In the genomic region with DNA sequence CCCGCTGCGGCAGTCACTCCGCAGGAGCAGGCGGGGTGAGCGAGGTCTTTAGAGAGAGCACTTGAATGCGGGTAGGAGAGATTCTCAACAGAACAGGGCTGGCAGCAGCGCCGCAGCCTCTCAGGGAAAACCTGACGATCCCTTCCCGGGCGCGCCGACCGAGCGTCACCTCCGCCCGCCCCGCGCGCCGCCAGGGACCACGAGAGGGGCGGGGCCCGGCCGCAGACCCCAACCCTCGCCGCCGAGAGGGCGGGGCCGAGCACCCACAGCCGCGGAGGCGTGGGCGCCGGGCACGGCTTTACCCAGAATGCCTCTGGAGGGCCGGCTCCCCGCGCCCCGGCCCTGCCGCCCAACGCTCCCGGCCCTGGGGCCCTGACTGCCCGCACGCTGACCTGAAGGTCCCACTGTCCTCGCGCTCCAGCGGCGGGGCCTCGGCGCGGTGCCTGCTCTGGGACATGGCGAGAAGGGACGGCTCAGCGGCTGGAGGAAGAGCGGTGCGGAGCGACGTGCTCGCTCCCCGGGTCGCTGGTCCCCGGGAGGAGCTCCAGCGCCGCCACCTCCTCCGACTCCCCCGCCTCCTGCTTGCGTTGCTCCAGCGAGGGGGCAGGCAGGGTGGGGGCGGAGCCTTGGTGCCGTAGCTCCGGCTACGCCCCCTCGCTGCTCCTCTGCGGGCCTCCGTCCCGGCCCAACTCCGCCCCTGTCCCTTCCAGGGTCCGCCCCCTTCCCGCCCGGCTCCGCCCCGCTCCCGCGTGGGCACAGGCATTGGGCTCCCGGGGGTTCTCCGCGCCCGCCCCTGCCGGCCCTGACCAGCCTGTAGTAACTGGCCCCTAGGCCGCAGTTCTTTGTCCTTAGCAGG, we compare ENCODE assay signal across 8 cellular contexts. TPM values are rescaled to one million over a fixed set of nuclear protein-coding genes. Genes with fewer than 3 reads are reported as not detected.
DNase-seq lines count a peak whose midpoint lies in the region; ATAC-seq, FAIRE-seq and TF ChIP-seq lines count a peak whose summit lies in the region.

A gene with protein sequence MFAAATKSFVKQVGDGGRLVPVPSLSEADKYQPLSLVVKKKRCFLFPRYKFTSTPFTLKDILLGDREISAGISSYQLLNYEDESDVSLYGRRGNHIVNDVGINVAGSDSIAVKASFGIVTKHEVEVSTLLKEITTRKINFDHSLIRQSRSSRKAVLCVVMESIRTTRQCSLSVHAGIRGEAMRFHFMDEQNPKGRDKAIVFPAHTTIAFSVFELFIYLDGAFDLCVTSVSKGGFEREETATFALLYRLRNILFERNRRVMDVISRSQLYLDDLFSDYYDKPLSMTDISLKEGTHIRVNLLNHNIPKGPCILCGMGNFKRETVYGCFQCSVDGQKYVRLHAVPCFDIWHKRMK (plus strand): TSS at position 805 of the 856 bp plus-strand sequence. CDS start 2,032 bp downstream, outside the sequence.
Gene PRKRA (minus strand): TSS at position 602 of the 856 bp plus-strand sequence. CDS start 145 bp downstream, at position 457.

- WGBS in body of pancreas, 2 donors = 0% methylated on average over 2 to 91 of the region's 91 CpGs
- WGBS in sigmoid colon, 2 donors = 0 to 1% methylated on average over 91 of the region's 91 CpGs

- no peaks in the 10 kb centered on the region for H3K9me3 ChIP-seq in body of pancreas
- no peaks in the 10 kb centered on the region for H3K9me3 ChIP-seq in sigmoid colon

- TF ChIP-seq POLR2A in GM18526 (IDR thresholded peaks at IDR 0.05; ENCODE audit: extremely low read depth, insufficient read length) = peak; percentile 87
- peak; percentile 96 to 97 (median 96) for TF ChIP-seq POLR2A in body of pancreas (IDR thresholded peaks at IDR 0.05)
- peak in 1 of 2 donors; percentile 81 for TF ChIP-seq POLR2A in sigmoid colon (IDR thresholded peaks at IDR 0.05)

- ATAC-seq in HG03064 (IDR thresholded peaks at IDR 0.05; ENCODE audit: low read depth, unreplicated experiment) (peak; percentile 83), body of pancreas (peak; percentile 93)

- FAIRE-seq in TTC549 (lab: Jason Lieb, UNC) = peak; percentile 90

- intact Hi-C loops in body of pancreas (cut with DNase I) = no loop called here
- intact Hi-C loops in sigmoid colon (cut with DNase I) = loop anchor here (1.0 to 2.0 kb wide), 2 partner anchors 27 to 72 kb away; partner anchors contain the start of gene FKBP7

- H3K4me1 ChIP-seq in body of pancreas (peaks cover 25% of the 10 kb centered on the region), sigmoid colon (peaks cover 0 to 39% (median 33%) of the 10 kb centered on the region in 4 donors)

- peak in 2 of 4 donors; percentile 29 to 36 for TF ChIP-seq EP300 in sigmoid colon (IDR thresholded peaks at IDR 0.05)

- DNase-seq in A172 (ENCODE audit: low spot score) = peak; percentile 89
- DNase-seq in NCI-H2107 (lab: John Stamatoyannopoulos, UW) = peak; percentile 91
- peak; percentile 98 for DNase-seq in body of pancreas
- DNase-seq in iPS DF 19.7 (ENCODE audit: low read depth, low spot score) = peak; percentile 59
- DNase-seq in sigmoid colon = peak; percentile 99

- TF ChIP-seq CTCF in body of pancreas (IDR thresholded peaks at IDR 0.05) (peak in 3 of 7 experiments; percentile 16 to 35 (median 35)), sigmoid colon (IDR thresholded peaks at IDR 0.05) (no peak)

- peak within 1 kb of the TSS; percentile 90 to 100 (median 96) for H3K27ac ChIP-seq in body of pancreas
- peak within 1 kb of the TSS; percentile 97 to 98 (median 98) for H3K27ac ChIP-seq in sigmoid colon

- H3K36me3 ChIP-seq in body of pancreas (replicated peaks in 1 of 2; ENCODE audit: insufficient read depth in 1 of 2, low read depth in 2 of 2) = peaks cover 3 to 7% of the 10 kb centered on the region in 2 donors
- H3K36me3 ChIP-seq in sigmoid colon = peaks cover 0 to 29% (median 6%) of the 10 kb centered on the region in 4 donors

- H3K27me3 ChIP-seq in body of pancreas = no peaks in the 10 kb centered on the region
- no peaks in the 10 kb centered on the region for H3K27me3 ChIP-seq in sigmoid colon

- H3K4me3 ChIP-seq in body of pancreas (peak within 1 kb of the TSS; percentile 55 to 65), sigmoid colon (peak within 1 kb of the TSS; percentile 88 to 94 (median 93))

RNA-seq across cellular contexts. Expression of the first gene that starts in this region (rescaled TPM):
- 0.31 and 0.55 TPM in 2 replicates for total RNA-seq in A172 (2014; rRNA removed; shearing (Covaris generic))
- total RNA-seq in body of pancreas = 1 to 10 TPM in 1 of 2 donors, not detected in 1; 4.2 TPM
- 1 to 10 TPM; 2.9 to 8.3 (median 4.6) TPM for total RNA-seq in sigmoid colon
- under 1 TPM in 1 of 3 donors, not detected in 2; 0.85 TPM for polyA plus RNA-seq in sigmoid colon

RNA-seq across cellular contexts. Expression of gene PRKRA, which starts in this region (rescaled TPM):
- 52.5 and 71.6 TPM in 2 replicates for total RNA-seq in A172 (2014; rRNA removed; shearing (Covaris generic))
- total RNA-seq in body of pancreas (10 to 100 TPM; 21.5 to 35.9 TPM), sigmoid colon (10 to 100 TPM; 62.6 to 86.1 (median 76.7) TPM)
- polyA plus RNA-seq in sigmoid colon = 10 to 100 TPM; 25.1 to 25.2 (median 25.2) TPM

Comparison
In these comparisons a context has a peak if more than half of its experiments do, and no peak if none do; other contexts are left out.
1. Peak in every context shown above with its lines: DNase-seq, ATAC-seq, H3K4me3 ChIP-seq and H3K27ac ChIP-seq.